Comparison of ENCODE assay signal across 10 cellular contexts in genomic region chr5:116361171-116361967, GRCh38.
A peak's percentile ranks its signal among the peaks of the same experiment; 100 is the strongest.
DNase-seq lines count a peak whose midpoint lies in the region; ATAC-seq and TF ChIP-seq lines count a peak whose summit lies in the region.
"Had no signal": no experiment of that assay in that cellular context is flagged by ENCODE, and none has a peak within 500 bp of the region (broad histone marks: within the 10 kb centered on the region; RNA-seq: fewer than 3 reads in every experiment).

No MANE protein-coding gene starts in this region.

- peak in 1 of 2 experiments; percentile 76 for TF ChIP-seq CTCF in GM23338 (conservative IDR thresholded peaks at IDR 0.05; ENCODE audit: low read depth in 2 of 2)
- peak in 1 of 2 experiments; percentile 29 for TF ChIP-seq CTCF in brain (conservative IDR thresholded peaks at IDR 0.05)

- no peaks in the 10 kb centered on the region for H3K9me3 ChIP-seq in iPS-18c (ENCODE audit: control insufficient read depth, insufficient read depth, low read length)

- H3K27ac ChIP-seq in GM23338 (ENCODE audit: low read depth) = no peak overlapping the region
- H3K27ac ChIP-seq: KMS-11 had no signal

- H3K27ac Mint-ChIP-seq in GM23338 = no peak overlapping the region
- H3K27ac Mint-ChIP-seq in brain = peak overlapping the region in 2 of 5 experiments; percentile 87 to 88

- H3K36me3 ChIP-seq in GM23338 (ENCODE audit: insufficient read depth) = no peaks in the 10 kb centered on the region

- H3K4me1 ChIP-seq in GM23338 (ENCODE audit: insufficient read depth) = no peaks in the 10 kb centered on the region

- H4K20me1 ChIP-seq in GM23338 (replicated peaks; ENCODE audit: insufficient read depth) = no peaks in the 10 kb centered on the region

- H3K9me3 Mint-ChIP-seq in GM23338 (no peaks in the 10 kb centered on the region), brain (peaks cover 0 to 10% (median 3%) of the 10 kb centered on the region in 5 experiments)

- 0 out of 2 replicates have a peak, but pooled peaks cover 7% of the 10 kb centered on the region for H3K27me3 ChIP-seq in GM23338 (ENCODE audit: insufficient read depth)

- peaks cover 12% of the 10 kb centered on the region for H3K27me3 Mint-ChIP-seq in GM23338 (ENCODE audit: insufficient read depth, low read depth, poor library complexity)
- peaks cover 7% of the 10 kb centered on the region for H3K27me3 Mint-ChIP-seq in brain

- peak; percentile 90 for DNase-seq in GM23338 (ENCODE audit: low spot score)
- DNase-seq in skeletal muscle cell (ENCODE audit: low read depth) = no peak
- no peak for DNase-seq in NCI-H748 treated with DMSO at 0.1 percent for 48 hours (lab: John Stamatoyannopoulos, UW)
- no peak for DNase-seq in GM19240 (ENCODE audit: insufficient read length, low spot score)
- DNase-seq: activated CD4-positive, alpha-beta T cell treated with anti-CD3 and anti-CD28 coated beads, Interleukin-2, amount 50 U/mL, for 1 hour had no signal

- H3K4me3 ChIP-seq in GM23338 (peak overlapping the region; percentile 62), iPS-18c (ENCODE audit: insufficient read depth, low read depth, low read length) (peak overlapping the region; percentile 32; the same call in 1 of the 2 replicates), skeletal muscle cell (ENCODE audit: low read depth, low read length) (peak overlapping the region; percentile 33)

- no peaks in the 10 kb centered on the region for H3K79me2 ChIP-seq in GM23338 (replicated peaks; ENCODE audit: insufficient read depth)

- peak overlapping the region; percentile 78 for H3K4me3 Mint-ChIP-seq in GM23338
- peak overlapping the region in 4 of 5 experiments; percentile 29 to 78 (median 58) for H3K4me3 Mint-ChIP-seq in brain

- H2AFZ ChIP-seq in GM23338 = peak overlapping the region; percentile 97

- ATAC-seq in GM23338 = peak; percentile 93
- ATAC-seq in GM19351 (IDR thresholded peaks at IDR 0.05; ENCODE audit: unreplicated experiment) = no peak
- no peak for ATAC-seq in GM18520 (IDR thresholded peaks at IDR 0.05; ENCODE audit: unreplicated experiment)

- 0 out of 2 replicates have a peak, but pooled peaks cover 2% of the 10 kb centered on the region for H3F3A ChIP-seq in GM23338 (replicated peaks; ENCODE audit: low read depth)

- H3K4me1 Mint-ChIP-seq in GM23338 (peaks cover 6% of the 10 kb centered on the region; the same call in 1 of the 3 replicates), brain (peaks cover 22% of the 10 kb centered on the region)

- H3K9me2 ChIP-seq in GM23338 (ENCODE audit: insufficient read depth) = no peaks in the 10 kb centered on the region

- peak overlapping the region; percentile 82 for H3K4me2 ChIP-seq in GM23338
- H3K4me2 ChIP-seq: KMS-11 had no signal

- no peaks in the 10 kb centered on the region; the same call in 2 of the 3 replicates for H3K36me3 Mint-ChIP-seq in GM23338 (ENCODE audit: low read depth)
- no peaks in the 10 kb centered on the region for H3K36me3 Mint-ChIP-seq in brain

TF ChIP-seq in GM23338, 12 proteins besides CTCF, POLR2A, EP300 and RAD21:
- TF ChIP-seq, protein P1, sequence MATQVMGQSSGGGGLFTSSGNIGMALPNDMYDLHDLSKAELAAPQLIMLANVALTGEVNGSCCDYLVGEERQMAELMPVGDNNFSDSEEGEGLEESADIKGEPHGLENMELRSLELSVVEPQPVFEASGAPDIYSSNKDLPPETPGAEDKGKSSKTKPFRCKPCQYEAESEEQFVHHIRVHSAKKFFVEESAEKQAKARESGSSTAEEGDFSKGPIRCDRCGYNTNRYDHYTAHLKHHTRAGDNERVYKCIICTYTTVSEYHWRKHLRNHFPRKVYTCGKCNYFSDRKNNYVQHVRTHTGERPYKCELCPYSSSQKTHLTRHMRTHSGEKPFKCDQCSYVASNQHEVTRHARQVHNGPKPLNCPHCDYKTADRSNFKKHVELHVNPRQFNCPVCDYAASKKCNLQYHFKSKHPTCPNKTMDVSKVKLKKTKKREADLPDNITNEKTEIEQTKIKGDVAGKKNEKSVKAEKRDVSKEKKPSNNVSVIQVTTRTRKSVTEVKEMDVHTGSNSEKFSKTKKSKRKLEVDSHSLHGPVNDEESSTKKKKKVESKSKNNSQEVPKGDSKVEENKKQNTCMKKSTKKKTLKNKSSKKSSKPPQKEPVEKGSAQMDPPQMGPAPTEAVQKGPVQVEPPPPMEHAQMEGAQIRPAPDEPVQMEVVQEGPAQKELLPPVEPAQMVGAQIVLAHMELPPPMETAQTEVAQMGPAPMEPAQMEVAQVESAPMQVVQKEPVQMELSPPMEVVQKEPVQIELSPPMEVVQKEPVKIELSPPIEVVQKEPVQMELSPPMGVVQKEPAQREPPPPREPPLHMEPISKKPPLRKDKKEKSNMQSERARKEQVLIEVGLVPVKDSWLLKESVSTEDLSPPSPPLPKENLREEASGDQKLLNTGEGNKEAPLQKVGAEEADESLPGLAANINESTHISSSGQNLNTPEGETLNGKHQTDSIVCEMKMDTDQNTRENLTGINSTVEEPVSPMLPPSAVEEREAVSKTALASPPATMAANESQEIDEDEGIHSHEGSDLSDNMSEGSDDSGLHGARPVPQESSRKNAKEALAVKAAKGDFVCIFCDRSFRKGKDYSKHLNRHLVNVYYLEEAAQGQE (IDR thresholded peaks at IDR 0.05; ENCODE audit: unreplicated experiment) = no peak
- no peak for TF ChIP-seq POLR2AphosphoS5 (IDR thresholded peaks at IDR 0.05; ENCODE audit: low read depth)
- TF ChIP-seq CREB1 (CRISPR knock-in tag; IDR thresholded peaks at IDR 0.05; ENCODE audit: low read depth) = no peak; the same call in none of the 2 replicates
- no peak for TF ChIP-seq JUNB (IDR thresholded peaks at IDR 0.05; ENCODE audit: unreplicated experiment)
- TF ChIP-seq EZH2 (IDR thresholded peaks at IDR 0.05; ENCODE audit: low read depth, unreplicated experiment) = no peak
- no peak for TF ChIP-seq NANOG (IDR thresholded peaks at IDR 0.05; ENCODE audit: borderline replicate concordance)
- TF ChIP-seq ZNF331 (CRISPR knock-in tag; IDR thresholded peaks at IDR 0.05; ENCODE audit: low read depth) = no peak
- no peak for TF ChIP-seq EZH2phosphoT487 (IDR thresholded peaks at IDR 0.05; ENCODE audit: unreplicated experiment)
- TF ChIP-seq ZNF462 (CRISPR knock-in tag; IDR thresholded peaks at IDR 0.05) = no peak
